Comparison of ENCODE assay signal across 15 cellular contexts in genomic region chr22:44404341-44405020, GRCh38.
"Had no signal": no experiment of that assay in that cellular context is flagged by ENCODE, and none has a peak within 500 bp of the region (broad histone marks: within the 10 kb centered on the region; RNA-seq: fewer than 3 reads in every experiment).

No MANE protein-coding gene starts in this region.

- FAIRE-seq: islet of Langerhans had no signal

- H3K4me3 ChIP-seq: gastrocnemius medialis, heart right ventricle, transverse colon had no signal

- H3K9me3 ChIP-seq: gastrocnemius medialis, heart right ventricle, transverse colon had no signal

- H3K4me1 ChIP-seq: gastrocnemius medialis, transverse colon had no signal

- ATAC-seq: gastrocnemius medialis; heart right ventricle; stimulated activated naive B cell treated with anti-CD40 and anti-IgM and Interleukin-4, amounts not matched to agents 10 μg/mL and 1 μg/mL and 100 μg/mL, for 72 hours; T-cell had no signal

- H3K27ac ChIP-seq: epithelial cell of prostate, gastrocnemius medialis, heart right ventricle, transverse colon had no signal

- DNase-seq: activated CD4-positive, alpha-beta T cell treated with anti-CD3 and anti-CD28 coated beads, Interleukin-2, amount 10 ng/mL, durations not matched to agents 24 days and 14 days; activated naive CD4-positive, alpha-beta T cell treated with anti-CD3 and anti-CD28 coated beads for 36 hours; caudate nucleus; cortex of kidney; effector CD8-positive, alpha-beta T cell; gastrocnemius medialis; stimulated activated CD4-positive, alpha-beta T cell treated with anti-CD3 and anti-CD28 coated beads, Interleukin-1b, Interleukin-23, amount 100 ng/mL, for 48 hours; stimulated activated naive B cell treated with anti-CD40 and anti-IgM and Interleukin-4, amounts not matched to agents 10 μg/mL and 1 μg/mL and 100 μg/mL, for 72 hours; substantia nigra; T-cell; T1000; transverse colon had no signal

- H3K36me3 ChIP-seq: gastrocnemius medialis, heart right ventricle, transverse colon had no signal

- H3K27me3 ChIP-seq: gastrocnemius medialis, heart right ventricle, transverse colon had no signal
